2 cellular contexts compared by ENCODE assay signal in the genomic region with DNA sequence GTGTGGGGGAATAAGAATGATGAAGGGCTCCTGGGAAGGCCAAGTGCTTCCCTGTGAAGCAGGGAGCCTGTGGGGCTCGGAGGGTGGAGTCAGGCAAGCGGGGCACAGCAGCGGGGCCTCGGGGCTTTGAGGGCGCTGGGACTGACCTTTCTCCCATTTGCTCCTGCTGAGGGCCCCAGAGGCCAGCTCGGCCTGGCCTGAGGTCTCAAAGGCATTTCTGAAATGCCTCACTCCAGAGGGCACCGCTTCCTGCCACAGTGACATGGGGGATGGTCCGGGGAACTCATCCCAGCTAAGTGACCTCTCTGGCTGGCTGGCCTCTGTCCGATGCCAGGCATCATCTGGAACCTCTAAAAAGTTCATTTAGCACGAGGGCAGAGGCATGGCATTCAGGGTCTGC.
TF ChIP-seq lines count a peak whose summit lies in the region.

No MANE protein-coding gene starts in this region.

TF ChIP-seq in SK-N-SH, 30 proteins besides CTCF, POLR2A, EP300 and RAD21 (continued from another document):
- no peak for TF ChIP-seq JUND (IDR thresholded peaks at IDR 0.05)
- TF ChIP-seq TAF1 (IDR thresholded peaks at IDR 0.05; ENCODE audit: borderline replicate concordance, low read depth, low read length): no peak
- no peak for TF ChIP-seq USF2 (IDR thresholded peaks at IDR 0.05; ENCODE audit: borderline replicate concordance, low read depth, low read length)
- no peak for TF ChIP-seq TCF12 (IDR thresholded peaks at IDR 0.05)
- TF ChIP-seq YY1 (IDR thresholded peaks at IDR 0.05; ENCODE audit: low read depth): no peak
- TF ChIP-seq NRF1 (IDR thresholded peaks at IDR 0.05; ENCODE audit: low read depth, low read length): no peak
- TF ChIP-seq, protein P1, sequence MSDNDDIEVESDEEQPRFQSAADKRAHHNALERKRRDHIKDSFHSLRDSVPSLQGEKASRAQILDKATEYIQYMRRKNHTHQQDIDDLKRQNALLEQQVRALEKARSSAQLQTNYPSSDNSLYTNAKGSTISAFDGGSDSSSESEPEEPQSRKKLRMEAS (IDR thresholded peaks at IDR 0.05; ENCODE audit: low read depth): no peak

TF ChIP-seq in SK-N-SH treated with all-trans-retinoic acid at 6 μM for 48 hours, 23 proteins besides CTCF, POLR2A, EP300 and RAD21 (continued from another document):
- no peak for TF ChIP-seq SNAI2 (CRISPR knock-in tag; IDR thresholded peaks at IDR 0.05)
TF ChIP-seq in SK-N-SH treated with all-trans-retinoic acid at 6 μM for 48 hours: peak in this region for 0.
